7 cellular contexts compared by ENCODE assay signal in genomic region chr6:142871910-142872331, GRCh38.
DNase-seq lines count a peak whose midpoint lies in the region; ATAC-seq and TF ChIP-seq lines count a peak whose summit lies in the region.

No MANE protein-coding gene starts in this region.

- TF ChIP-seq CTCF in coronary artery (IDR thresholded peaks at IDR 0.05) (no peak), GM13977 (IDR thresholded peaks at IDR 0.05; ENCODE audit: extremely low read depth, insufficient read depth, missing control alignments) (no peak)

- in situ Hi-C loops in GM13977 (cut with MboI; ENCODE audit: low pct_unique_long_range_greater_than_20kb, low sequenced_read_pairs, unreplicated experiment), result no loop called here

- H3K27ac ChIP-seq in coronary artery, result peak overlapping the region; percentile 35 to 66

- peak; percentile 97 for ATAC-seq in GM18873 (IDR thresholded peaks at IDR 0.05; ENCODE audit: low FRiP score, unreplicated experiment)
- ATAC-seq in HG02938 (IDR thresholded peaks at IDR 0.05; ENCODE audit: unreplicated experiment), result peak; percentile 89

- H3K4me3 ChIP-seq in coronary artery, result no peak overlapping the region

- DNase-seq in SW 1271 (lab: John Stamatoyannopoulos, UW) (peak; percentile 26 to 52), coronary artery (ENCODE audit: low spot score) (no peak), mucosa of gallbladder (ENCODE audit: low spot score) (peak; percentile 83), GM13977 (ENCODE audit: low spot score) (no peak), SHP77 treated with DMSO at 0.1 percent for 48 hours (lab: John Stamatoyannopoulos, UW) (no peak)

Comparison
In these comparisons a context has a peak if more than half of its experiments do, and no peak if none do; other contexts are left out.
1. DNase-seq: peak in SW 1271 (2 of 2) and mucosa of gallbladder (single experiment); none in coronary artery (single experiment), GM13977 (single experiment) and SHP77 treated with DMSO at 0.1 percent for 48 hours (single experiment).